15 cellular contexts compared by ENCODE assay signal in genomic region chr14:61176686-61177085, GRCh38.
"Had no signal": no experiment of that assay in that cellular context is flagged by ENCODE, and none has a peak within 500 bp of the region (broad histone marks: within the 10 kb centered on the region; RNA-seq: fewer than 3 reads in every experiment).

No MANE protein-coding gene starts in this region.

- H3K4me3 Mint-ChIP-seq: activated naive CD8-positive, alpha-beta T cell treated with anti-CD3 and anti-CD28 coated beads for 36 hours; brain; neural progenitor cell; stimulated activated naive CD8-positive, alpha-beta T cell treated with anti-CD3 and anti-CD28 coated beads, Interleukin-15, amount 100 ng/mL, for 72 hours had no signal

- H3K9me3 ChIP-seq: ovary, upper lobe of left lung had no signal

- DNase-seq: activated CD4-positive, alpha-beta T cell treated with anti-CD3 and anti-CD28 coated beads for 4 hours; activated gamma-delta T cell; activated naive CD8-positive, alpha-beta T cell treated with anti-CD3 and anti-CD28 coated beads for 36 hours; activated T-cell treated with anti-CD3 and anti-CD28 coated beads, Interleukin-2, amount 50 U/mL, for 1 hour; amygdala; effector CD8-positive, alpha-beta T cell; heart right ventricle; ovary; stimulated activated naive CD8-positive, alpha-beta T cell treated with anti-CD3 and anti-CD28 coated beads, Interleukin-15, amount 100 ng/mL, for 72 hours; upper lobe of left lung had no signal

- ATAC-seq: gastroesophageal sphincter; heart right ventricle; sciatic nerve; stimulated activated naive CD8-positive, alpha-beta T cell treated with anti-CD3 and anti-CD28 coated beads, Interleukin-15, amount 100 ng/mL, for 72 hours had no signal

- H3K27me3 ChIP-seq: gastroesophageal sphincter, neural progenitor cell, ovary, upper lobe of left lung had no signal

- H2AFZ ChIP-seq: neural progenitor cell had no signal

- H3K4me1 ChIP-seq: upper lobe of left lung had no signal

- H3K27ac Mint-ChIP-seq: activated naive CD8-positive, alpha-beta T cell treated with anti-CD3 and anti-CD28 coated beads for 36 hours; brain; neural progenitor cell; stimulated activated naive CD8-positive, alpha-beta T cell treated with anti-CD3 and anti-CD28 coated beads, Interleukin-15, amount 100 ng/mL, for 72 hours had no signal

- H3K9ac ChIP-seq: neural progenitor cell had no signal

- H3K4me2 ChIP-seq: neural progenitor cell had no signal

- H3K27ac ChIP-seq: gastroesophageal sphincter, heart right ventricle, neural progenitor cell, ovary, SK-N-MC, upper lobe of left lung had no signal

- H3K36me3 Mint-ChIP-seq: activated naive CD8-positive, alpha-beta T cell treated with anti-CD3 and anti-CD28 coated beads for 36 hours; brain; neural progenitor cell had no signal

- H3K9me3 Mint-ChIP-seq: stimulated activated naive CD8-positive, alpha-beta T cell treated with anti-CD3 and anti-CD28 coated beads, Interleukin-15, amount 100 ng/mL, for 72 hours had no signal
